ENCODE assay signal across 9 cellular contexts in the genomic region with DNA sequence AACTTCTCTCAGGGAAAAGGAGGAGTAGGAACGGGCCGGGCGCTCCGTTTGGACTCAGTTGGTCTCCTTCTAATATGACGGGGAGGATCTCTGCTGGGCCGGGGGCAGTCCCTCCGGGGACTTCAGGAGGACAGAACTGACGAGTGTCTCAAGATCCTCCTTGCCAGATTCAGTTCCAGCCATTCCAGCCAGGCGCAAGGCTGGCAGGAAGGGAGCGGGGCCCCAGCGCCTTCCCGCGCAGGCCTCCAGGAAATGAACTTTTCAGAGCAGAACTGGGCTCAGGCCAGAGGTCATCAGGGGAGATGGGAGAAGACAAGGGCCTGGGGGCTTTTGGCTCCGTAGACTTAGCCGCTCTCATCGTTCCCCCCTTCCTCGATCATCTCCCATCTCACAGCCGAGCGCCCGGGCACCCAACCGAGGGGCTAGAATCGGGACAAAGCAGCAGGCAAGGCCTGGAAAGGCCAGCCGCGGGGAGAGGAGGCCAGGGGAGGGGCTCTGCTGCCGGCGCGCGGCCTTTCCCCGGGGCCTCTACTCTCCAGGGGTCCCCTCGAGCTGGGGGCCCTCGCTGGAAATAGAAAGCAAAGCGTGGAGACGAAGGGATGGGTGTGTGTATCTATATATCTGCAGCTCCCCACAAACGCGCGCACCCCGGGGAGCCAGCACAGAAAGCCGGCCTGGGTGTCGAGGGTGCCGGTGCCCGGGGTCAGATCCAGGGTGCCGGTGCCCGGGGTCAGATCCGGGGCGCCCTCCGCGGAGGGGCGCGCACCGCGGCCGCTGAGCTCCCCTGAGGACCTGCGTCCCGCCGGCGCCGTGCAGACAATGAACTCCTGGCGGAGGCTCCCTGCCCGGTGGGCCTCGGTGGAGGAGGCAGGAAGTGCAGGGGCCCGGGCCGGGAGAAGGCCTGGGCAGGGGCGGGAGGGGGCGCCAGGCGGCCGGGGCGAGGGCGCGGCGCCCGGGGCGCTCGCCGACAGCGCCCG. TPM values are rescaled to one million over a fixed set of nuclear protein-coding genes. Genes with fewer than 3 reads are reported as not detected.
A peak's percentile ranks its signal among the peaks of the same experiment; 100 is the strongest.
DNase-seq lines count a peak whose midpoint lies in the region; ATAC-seq and TF ChIP-seq lines count a peak whose summit lies in the region.
"Had no signal": no experiment of that assay in that cellular context is flagged by ENCODE, and none has a peak within 500 bp of the region (broad histone marks: within the 10 kb centered on the region; RNA-seq: fewer than 3 reads in every experiment).

No MANE protein-coding gene starts in this region.

- TF ChIP-seq CTCF in MM.1S (IDR thresholded peaks at IDR 0.05; ENCODE audit: low read length) (no peak), dorsolateral prefrontal cortex (IDR thresholded peaks at IDR 0.05 in 54 of 56, conservative IDR thresholded peaks at IDR 0.05 in 2 of 56; ENCODE audit: low read depth in 1 of 56, partially characterized antibody in 56 of 56) (no peak)

- H3K4me1 ChIP-seq in MM.1S (ENCODE audit: low read length) (peaks cover 11% of the 10 kb centered on the region), muscle layer of colon (ENCODE audit: insufficient read depth, low read length) (peaks cover 17% of the 10 kb centered on the region)

- intact Hi-C loops in Right ventricle myocardium inferior (cut with DNase I): loop anchor here (2.0 to 5.0 kb wide), 6 partner anchors 16 to 362 kb away; no protein-coding TSS in a partner anchor
- intact Hi-C loops in cardiac septum (cut with DNase I): loop anchor here (2.0 to 5.0 kb wide), 4 partner anchors 20 to 362 kb away; no protein-coding TSS in a partner anchor
- intact Hi-C loops in dorsolateral prefrontal cortex (cut with DNase I): no loop called here

- 0 out of 2 replicates have a peak overlapping the region, but pooled peaks have one; percentile 56 for H2AFZ ChIP-seq in MM.1S (ENCODE audit: low read length)

- H3K9me2 ChIP-seq in MM.1S (replicated peaks; ENCODE audit: insufficient read depth, low read length): no peaks in the 10 kb centered on the region

- H3K4me2 ChIP-seq in MM.1S (ENCODE audit: low read depth, low read length): peak overlapping the region; percentile 83; the same call in 1 of the 2 replicates

- peak; percentile 78 for DNase-seq in Right ventricle myocardium inferior (ENCODE audit: missing footprints)
- DNase-seq in cardiac septum (ENCODE audit: low spot score): no peak
- DNase-seq in MM.1S: peak; percentile 8
- DNase-seq in dorsolateral prefrontal cortex: no peak
- DNase-seq in mucosa of gallbladder (ENCODE audit: low spot score): no peak
- DNase-seq in hippocampal formation (lab: John Stamatoyannopoulos, UW): no peak
- DNase-seq in DMS153 (lab: John Stamatoyannopoulos, UW): no peak

- H3K27me3 ChIP-seq in MM.1S (replicated peaks; ENCODE audit: insufficient read depth, low read length): peaks cover 55% of the 10 kb centered on the region
- H3K27me3 ChIP-seq in dorsolateral prefrontal cortex: peaks cover 0 to 9% (median 0%) of the 10 kb centered on the region in 45 donors
- H3K27me3 ChIP-seq in muscle layer of colon (ENCODE audit: control insufficient read depth in 1 of 2, insufficient read depth in 2 of 2, low read length in 2 of 2): peaks cover 0 to 3% of the 10 kb centered on the region in 2 donors

- no peaks in the 10 kb centered on the region for H4K20me1 ChIP-seq in MM.1S (ENCODE audit: insufficient read depth, low read length)

- no peak overlapping the region for H3K27ac ChIP-seq in MM.1S (ENCODE audit: low read length)
- H3K27ac ChIP-seq in dorsolateral prefrontal cortex: peak overlapping the region in 53 of 59 donors; percentile 7 to 92 (median 75)
- H3K27ac ChIP-seq in muscle layer of colon (ENCODE audit: low read depth, low read length): peak overlapping the region; percentile 85
- H3K27ac ChIP-seq: epithelial cell of prostate had no signal

- H3K36me3 ChIP-seq in MM.1S (replicated peaks; ENCODE audit: insufficient read depth, low read length): no peaks in the 10 kb centered on the region
- no peaks in the 10 kb centered on the region for H3K36me3 ChIP-seq in muscle layer of colon (ENCODE audit: insufficient read depth, low read length)

- H3K9me3 ChIP-seq in MM.1S (replicated peaks; ENCODE audit: insufficient read depth, low read length): no peaks in the 10 kb centered on the region
- no peaks in the 10 kb centered on the region for H3K9me3 ChIP-seq in muscle layer of colon (ENCODE audit: low read length)

- no peaks in the 10 kb centered on the region for H3K79me2 ChIP-seq in MM.1S (ENCODE audit: low read length)

- H3F3A ChIP-seq in MM.1S (ENCODE audit: insufficient read depth, low read length): 0 out of 2 replicates have a peak, but pooled peaks cover 7% of the 10 kb centered on the region

- ATAC-seq in Right ventricle myocardium inferior: peak; percentile 2

- H3K4me3 ChIP-seq in MM.1S (ENCODE audit: low read length): peak overlapping the region; percentile 65; the same call in 1 of the 2 replicates
- peak overlapping the region; percentile 51 to 80 (median 67) for H3K4me3 ChIP-seq in dorsolateral prefrontal cortex
- peak overlapping the region; percentile 56 to 74 for H3K4me3 ChIP-seq in muscle layer of colon (ENCODE audit: low read depth in 1 of 2, low read length in 2 of 2)

- H3K9ac ChIP-seq in MM.1S (ENCODE audit: low read length) (no peak overlapping the region), muscle layer of colon (ENCODE audit: low read length) (peak overlapping the region; percentile 25)

RNA-seq across cellular contexts. Expression of gene ZNF423, which starts 1.4 kb away (rescaled TPM):
- total RNA-seq in Right ventricle myocardium inferior (8.8 TPM), cardiac septum (8.6 TPM), dorsolateral prefrontal cortex (10 to 100 TPM; 11.4 to 52.5 (median 19.6) TPM), mucosa of gallbladder (11.0 TPM)

Comparison
In these comparisons a context has a peak if more than half of its experiments do, and no peak if none do; other contexts are left out.
1. DNase-seq: peak in Right ventricle myocardium inferior (single experiment) and MM.1S (single experiment); none in cardiac septum (single experiment), dorsolateral prefrontal cortex (0 of 10), mucosa of gallbladder (single experiment), hippocampal formation (0 of 2) and DMS153 (single experiment).
2. intact Hi-C loops: an anchor here in Right ventricle myocardium inferior (2.0 to 5.0 kb wide) and cardiac septum (2.0 to 5.0 kb wide); none called in dorsolateral prefrontal cortex.
3. Peak in every context shown above with its lines, with median percentiles within 50 percentile points of each other: H3K4me3 ChIP-seq.